ENCODE assay signal across 1 cellular context in the genomic region with DNA sequence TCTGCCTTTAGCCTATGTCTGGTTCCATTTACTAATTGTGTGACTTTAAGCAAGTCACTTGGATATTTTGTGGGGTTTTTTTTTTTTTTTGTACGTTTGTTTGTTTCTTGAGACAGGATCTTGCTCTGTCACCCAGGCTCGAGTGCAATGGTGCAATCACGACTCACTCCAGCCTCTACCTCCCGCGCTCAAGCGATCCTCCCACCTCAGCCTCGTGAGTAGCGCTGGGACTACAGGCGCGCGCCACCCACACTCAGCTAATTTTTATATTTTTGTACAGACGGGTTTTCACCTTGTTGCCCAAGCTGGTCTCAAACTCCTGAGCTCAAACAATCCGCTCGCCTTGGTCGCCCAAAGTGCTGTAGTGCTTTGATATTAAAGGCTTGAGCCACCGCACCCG.
TF ChIP-seq lines count a peak whose summit lies in the region.

No MANE protein-coding gene starts in this region.

TF ChIP-seq in K562, 482 proteins besides CTCF, POLR2A, EP300 and RAD21:
- TF ChIP-seq, protein P1, sequence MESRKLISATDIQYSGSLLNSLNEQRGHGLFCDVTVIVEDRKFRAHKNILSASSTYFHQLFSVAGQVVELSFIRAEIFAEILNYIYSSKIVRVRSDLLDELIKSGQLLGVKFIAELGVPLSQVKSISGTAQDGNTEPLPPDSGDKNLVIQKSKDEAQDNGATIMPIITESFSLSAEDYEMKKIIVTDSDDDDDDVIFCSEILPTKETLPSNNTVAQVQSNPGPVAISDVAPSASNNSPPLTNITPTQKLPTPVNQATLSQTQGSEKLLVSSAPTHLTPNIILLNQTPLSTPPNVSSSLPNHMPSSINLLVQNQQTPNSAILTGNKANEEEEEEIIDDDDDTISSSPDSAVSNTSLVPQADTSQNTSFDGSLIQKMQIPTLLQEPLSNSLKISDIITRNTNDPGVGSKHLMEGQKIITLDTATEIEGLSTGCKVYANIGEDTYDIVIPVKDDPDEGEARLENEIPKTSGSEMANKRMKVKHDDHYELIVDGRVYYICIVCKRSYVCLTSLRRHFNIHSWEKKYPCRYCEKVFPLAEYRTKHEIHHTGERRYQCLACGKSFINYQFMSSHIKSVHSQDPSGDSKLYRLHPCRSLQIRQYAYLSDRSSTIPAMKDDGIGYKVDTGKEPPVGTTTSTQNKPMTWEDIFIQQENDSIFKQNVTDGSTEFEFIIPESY (CRISPR knock-in tag; IDR thresholded peaks at IDR 0.05), result peak; percentile 98
- TF ChIP-seq FUS (optimal IDR thresholded peaks at IDR 0.05; ENCODE audit: low read depth, low read length), result no peak
- TF ChIP-seq, protein P2, sequence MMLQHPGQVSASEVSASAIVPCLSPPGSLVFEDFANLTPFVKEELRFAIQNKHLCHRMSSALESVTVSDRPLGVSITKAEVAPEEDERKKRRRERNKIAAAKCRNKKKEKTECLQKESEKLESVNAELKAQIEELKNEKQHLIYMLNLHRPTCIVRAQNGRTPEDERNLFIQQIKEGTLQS (IDR thresholded peaks at IDR 0.05), result peak; percentile 64; the same call in 1 of the 2 replicates
- TF ChIP-seq, protein P2 (CRISPR knock-in tag; conservative IDR thresholded peaks at IDR 0.05), result no peak
- peak; percentile 58 for TF ChIP-seq EGR1 (conservative IDR thresholded peaks at IDR 0.05)
- TF ChIP-seq, protein P3, sequence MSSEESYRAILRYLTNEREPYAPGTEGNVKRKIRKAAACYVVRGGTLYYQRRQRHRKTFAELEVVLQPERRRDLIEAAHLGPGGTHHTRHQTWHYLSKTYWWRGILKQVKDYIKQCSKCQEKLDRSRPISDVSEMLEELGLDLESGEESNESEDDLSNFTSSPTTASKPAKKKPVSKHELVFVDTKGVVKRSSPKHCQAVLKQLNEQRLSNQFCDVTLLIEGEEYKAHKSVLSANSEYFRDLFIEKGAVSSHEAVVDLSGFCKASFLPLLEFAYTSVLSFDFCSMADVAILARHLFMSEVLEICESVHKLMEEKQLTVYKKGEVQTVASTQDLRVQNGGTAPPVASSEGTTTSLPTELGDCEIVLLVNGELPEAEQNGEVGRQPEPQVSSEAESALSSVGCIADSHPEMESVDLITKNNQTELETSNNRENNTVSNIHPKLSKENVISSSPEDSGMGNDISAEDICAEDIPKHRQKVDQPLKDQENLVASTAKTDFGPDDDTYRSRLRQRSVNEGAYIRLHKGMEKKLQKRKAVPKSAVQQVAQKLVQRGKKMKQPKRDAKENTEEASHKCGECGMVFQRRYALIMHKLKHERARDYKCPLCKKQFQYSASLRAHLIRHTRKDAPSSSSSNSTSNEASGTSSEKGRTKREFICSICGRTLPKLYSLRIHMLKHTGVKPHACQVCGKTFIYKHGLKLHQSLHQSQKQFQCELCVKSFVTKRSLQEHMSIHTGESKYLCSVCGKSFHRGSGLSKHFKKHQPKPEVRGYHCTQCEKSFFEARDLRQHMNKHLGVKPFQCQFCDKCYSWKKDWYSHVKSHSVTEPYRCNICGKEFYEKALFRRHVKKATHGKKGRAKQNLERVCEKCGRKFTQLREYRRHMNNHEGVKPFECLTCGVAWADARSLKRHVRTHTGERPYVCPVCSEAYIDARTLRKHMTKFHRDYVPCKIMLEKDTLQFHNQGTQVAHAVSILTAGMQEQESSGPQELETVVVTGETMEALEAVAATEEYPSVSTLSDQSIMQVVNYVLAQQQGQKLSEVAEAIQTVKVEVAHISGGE (CRISPR knock-in tag; IDR thresholded peaks at IDR 0.05), result no peak
- 0 out of 2 replicates have a peak, but pooled peaks have one; percentile 53 for TF ChIP-seq CEBPG (CRISPR knock-in tag; IDR thresholded peaks at IDR 0.05)
- no peak for TF ChIP-seq CEBPG (tag; conservative IDR thresholded peaks at IDR 0.05 in 1 of 2, IDR thresholded peaks at IDR 0.05 in 1 of 2)
- TF ChIP-seq, protein P4, sequence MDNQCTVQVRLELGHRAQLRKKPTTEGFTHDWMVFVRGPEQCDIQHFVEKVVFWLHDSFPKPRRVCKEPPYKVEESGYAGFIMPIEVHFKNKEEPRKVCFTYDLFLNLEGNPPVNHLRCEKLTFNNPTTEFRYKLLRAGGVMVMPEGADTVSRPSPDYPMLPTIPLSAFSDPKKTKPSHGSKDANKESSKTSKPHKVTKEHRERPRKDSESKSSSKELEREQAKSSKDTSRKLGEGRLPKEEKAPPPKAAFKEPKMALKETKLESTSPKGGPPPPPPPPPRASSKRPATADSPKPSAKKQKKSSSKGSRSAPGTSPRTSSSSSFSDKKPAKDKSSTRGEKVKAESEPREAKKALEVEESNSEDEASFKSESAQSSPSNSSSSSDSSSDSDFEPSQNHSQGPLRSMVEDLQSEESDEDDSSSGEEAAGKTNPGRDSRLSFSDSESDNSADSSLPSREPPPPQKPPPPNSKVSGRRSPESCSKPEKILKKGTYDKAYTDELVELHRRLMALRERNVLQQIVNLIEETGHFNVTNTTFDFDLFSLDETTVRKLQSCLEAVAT (IDR thresholded peaks at IDR 0.05), result peak in 1 of 2 experiments; percentile 90; a peak in 2 of 4 replicates
- peak; percentile 39; the same call in 1 of the 2 replicates for TF ChIP-seq THRAP3 (IDR thresholded peaks at IDR 0.05; ENCODE audit: borderline replicate concordance)
- 0 out of 2 replicates have a peak, but pooled peaks have one; percentile 17 for TF ChIP-seq JUND (IDR thresholded peaks at IDR 0.05; ENCODE audit: borderline replicate concordance, low read depth, low read length)
- TF ChIP-seq JUND (tag; IDR thresholded peaks at IDR 0.05; ENCODE audit: borderline replicate concordance, low read depth, low read length), result no peak
- 0 out of 2 replicates have a peak, but pooled peaks have one; percentile 7 for TF ChIP-seq ARID1B (IDR thresholded peaks at IDR 0.05)
